ENCODE assay signal across 33 cellular contexts in genomic region chr9:113967380-113967779, GRCh38.
"Had no signal": no experiment of that assay in that cellular context is flagged by ENCODE, and none has a peak within 500 bp of the region (broad histone marks: within the 10 kb centered on the region; RNA-seq: fewer than 3 reads in every experiment).

No MANE protein-coding gene starts in this region.

- H3K36me3 ChIP-seq: cardiac muscle cell, Peyer's patch, SJSA1 had no signal

- H3K9me2 ChIP-seq: SK-N-SH had no signal

- H3K27ac Mint-ChIP-seq: activated CD4-positive, alpha-beta T cell treated with anti-CD3 and anti-CD28 coated beads, Interleukin-2, amount 10 ng/mL, durations not matched to agents 24 days and 14 days; activated CD8-positive, alpha-beta T cell treated with anti-CD3 and anti-CD28 coated beads for 36 hours; activated naive CD8-positive, alpha-beta T cell treated with anti-CD3 and anti-CD28 coated beads for 36 hours; activated T-cell treated with anti-CD3 and anti-CD28 coated beads, Interleukin-2, amount 50 U/mL, for 72 hours; activated T-helper 17 cell treated with anti-CD3 and anti-CD28 coated beads, Interleukin-2, amount 50 U/mL, for 72 hours; T-helper 1 cell treated with Interleukin-12 subunit alpha and Interleukin-12 subunit beta and Interleukin-4 antibody, amounts not matched to agents 30 μg/mL and 1 μg/mL, for 36 hours; T-helper 2 cell treated with Interferon-gamma antibody and Interleukin-4, amounts not matched to agents 5 μg/mL and 100 μg/mL, for 36 hours had no signal

- H3K9me3 ChIP-seq: Peyer's patch, SJSA1, SK-N-SH had no signal

- FAIRE-seq: TTC549 had no signal

- H3K4me1 ChIP-seq: SJSA1 had no signal

- H3K4me3 ChIP-seq: cardiac muscle cell, Peyer's patch, SJSA1 had no signal

- H3K9me3 Mint-ChIP-seq: activated CD4-positive, alpha-beta T cell treated with anti-CD3 and anti-CD28 coated beads, Interleukin-2, amount 10 ng/mL, durations not matched to agents 24 days and 14 days; activated CD8-positive, alpha-beta T cell treated with anti-CD3 and anti-CD28 coated beads for 36 hours; activated naive CD8-positive, alpha-beta T cell treated with anti-CD3 and anti-CD28 coated beads for 36 hours; activated T-cell treated with anti-CD3 and anti-CD28 coated beads, Interleukin-2, amount 50 U/mL, for 72 hours; activated T-helper 17 cell treated with anti-CD3 and anti-CD28 coated beads, Interleukin-2, amount 50 U/mL, for 72 hours; T-helper 1 cell treated with Interleukin-12 subunit alpha and Interleukin-12 subunit beta and Interleukin-4 antibody, amounts not matched to agents 30 μg/mL and 1 μg/mL, for 36 hours; T-helper 2 cell treated with Interferon-gamma antibody and Interleukin-4, amounts not matched to agents 5 μg/mL and 100 μg/mL, for 36 hours had no signal

- DNase-seq: activated CD4-positive, alpha-beta T cell treated with anti-CD3 and anti-CD28 coated beads, Interleukin-2, amount 10 ng/mL, durations not matched to agents 24 days and 14 days; activated CD4-positive, alpha-beta T cell treated with anti-CD3 and anti-CD28 coated beads, Interleukin-2, amount 50 U/mL, for 4 hours; activated CD8-positive, alpha-beta T cell treated with anti-CD3 and anti-CD28 coated beads for 36 hours; activated effector memory CD4-positive, alpha-beta T cell treated with anti-CD3 and anti-CD28 coated beads, Interleukin-2, amount 50 U/mL, for 16 hours; activated naive CD4-positive, alpha-beta T cell; activated naive CD4-positive, alpha-beta T cell treated with anti-CD3 and anti-CD28 coated beads, Interleukin-2, amount 50 U/mL, for 16 hours; activated naive CD8-positive, alpha-beta T cell treated with anti-CD3 and anti-CD28 coated beads for 36 hours; activated T-cell treated with anti-CD3 and anti-CD28 coated beads, Interleukin-2, amount 50 U/mL, for 1 hour; activated T-cell treated with anti-CD3 and anti-CD28 coated beads, Interleukin-2, amount 50 U/mL, for 72 hours; amniotic stem cell; aorta; MM.1S; MV-4-11; NCI-H1092; NCI-H1436 treated with DMSO at 0.1 percent for 48 hours; NCI-H1694 treated with DMSO at 0.1 percent for 48 hours; NCI-H2029; NCI-H345; NCI-H510A; NCI-H69; NK-92 treated with Interleukin-12 subunit alpha and Interleukin-12 subunit beta, amount 100 ng/mL, for 24 hours; PC-3; Peyer's patch; RPMI8226; SHP77 treated with DMSO at 0.1 percent for 48 hours; SK-N-SH had no signal

- H3K36me3 Mint-ChIP-seq: activated naive CD8-positive, alpha-beta T cell treated with anti-CD3 and anti-CD28 coated beads for 36 hours had no signal

- H3K4me3 Mint-ChIP-seq: activated CD4-positive, alpha-beta T cell treated with anti-CD3 and anti-CD28 coated beads, Interleukin-2, amount 10 ng/mL, durations not matched to agents 24 days and 14 days; activated CD8-positive, alpha-beta T cell treated with anti-CD3 and anti-CD28 coated beads for 36 hours; activated naive CD8-positive, alpha-beta T cell treated with anti-CD3 and anti-CD28 coated beads for 36 hours; activated T-cell treated with anti-CD3 and anti-CD28 coated beads, Interleukin-2, amount 50 U/mL, for 72 hours; activated T-helper 17 cell treated with anti-CD3 and anti-CD28 coated beads, Interleukin-2, amount 50 U/mL, for 72 hours; T-helper 1 cell treated with Interleukin-12 subunit alpha and Interleukin-12 subunit beta and Interleukin-4 antibody, amounts not matched to agents 30 μg/mL and 1 μg/mL, for 36 hours; T-helper 2 cell treated with Interferon-gamma antibody and Interleukin-4, amounts not matched to agents 5 μg/mL and 100 μg/mL, for 36 hours had no signal

- H3K27me3 ChIP-seq: cardiac muscle cell, Peyer's patch, SJSA1 had no signal

- H3K27me3 Mint-ChIP-seq: activated CD4-positive, alpha-beta T cell treated with anti-CD3 and anti-CD28 coated beads, Interleukin-2, amount 10 ng/mL, durations not matched to agents 24 days and 14 days; activated CD8-positive, alpha-beta T cell treated with anti-CD3 and anti-CD28 coated beads for 36 hours; activated naive CD8-positive, alpha-beta T cell treated with anti-CD3 and anti-CD28 coated beads for 36 hours; activated T-helper 17 cell treated with anti-CD3 and anti-CD28 coated beads, Interleukin-2, amount 50 U/mL, for 72 hours had no signal

- H3K4me2 ChIP-seq: KMS-11, SK-N-SH had no signal

- H3K27ac ChIP-seq: cardiac muscle cell, KMS-11, SJSA1 had no signal

- H3K4me1 Mint-ChIP-seq: activated CD4-positive, alpha-beta T cell treated with anti-CD3 and anti-CD28 coated beads, Interleukin-2, amount 10 ng/mL, durations not matched to agents 24 days and 14 days; activated naive CD8-positive, alpha-beta T cell treated with anti-CD3 and anti-CD28 coated beads for 36 hours; activated T-helper 17 cell treated with anti-CD3 and anti-CD28 coated beads, Interleukin-2, amount 50 U/mL, for 72 hours had no signal
